Comparison of ENCODE assay signal across 24 cellular contexts in the genomic region with DNA sequence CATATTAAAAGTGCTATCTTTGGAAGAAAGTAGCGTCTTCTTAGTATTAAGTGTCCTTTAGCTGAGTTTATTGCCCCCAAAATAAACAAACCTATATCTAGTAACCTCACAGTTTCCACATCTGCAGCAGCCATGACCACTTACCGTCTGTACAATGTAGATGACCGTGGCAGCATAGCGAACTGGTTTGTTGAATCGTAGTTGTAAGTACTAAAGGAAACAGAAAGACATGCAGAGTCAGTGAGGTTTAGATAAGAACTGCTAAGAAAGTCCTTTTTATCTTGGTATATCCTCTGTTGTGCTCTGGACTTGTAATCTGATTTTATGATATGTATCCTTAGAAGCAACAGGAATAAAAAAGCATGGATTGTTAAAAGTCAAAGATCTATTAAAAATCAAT. TPM values are rescaled to one million over a fixed set of nuclear protein-coding genes. Genes with fewer than 3 reads are reported as not detected.
"Had no signal": no experiment of that assay in that cellular context is flagged by ENCODE, and none has a peak within 500 bp of the region (broad histone marks: within the 10 kb centered on the region; RNA-seq: fewer than 3 reads in every experiment).

No MANE protein-coding gene starts in this region.

- H3K4me2 ChIP-seq: PC-9 had no signal

- H3K27ac ChIP-seq: PC-9, VCaP had no signal

- H3K4me3 ChIP-seq: PC-9 had no signal

- DNase-seq: activated CD4-positive, alpha-beta T cell treated with anti-CD3 and anti-CD28 coated beads for 36 hours; activated CD4-positive, alpha-beta T cell treated with anti-CD3 and anti-CD28 coated beads, Interleukin-2, amount 50 U/mL, for 1 hour; activated CD4-positive, CD25-positive, alpha-beta regulatory T cell; activated CD8-positive, alpha-beta memory T cell treated with anti-CD3 and anti-CD28 coated beads, Interleukin-2, amount 50 U/mL, for 4 hours; activated CD8-positive, alpha-beta T cell treated with anti-CD3 and anti-CD28 coated beads for 36 hours; activated gamma-delta T cell treated with Interleukin-2 at 50 U/mL for 16 hours; activated naive CD4-positive, alpha-beta T cell treated with anti-CD3 and anti-CD28 coated beads, Interleukin-2, amount 10 ng/mL, durations not matched to agents 7 days and 5 days; activated naive CD8-positive, alpha-beta T cell treated with anti-CD3 and anti-CD28 coated beads for 36 hours; activated T-cell treated with anti-CD3 and anti-CD28 coated beads, Interleukin-2, amount 50 U/mL, for 72 hours; anterior cingulate cortex; cerebellar nuclear complex; KG1; MV-4-11; NCI-H1092 treated with DMSO at 0.1 percent for 48 hours; NCI-H1417 treated with DMSO at 0.1 percent for 48 hours; NCI-H1694; NCI-H2029 treated with DMSO at 0.1 percent for 48 hours; NCI-H345; NCI-H510A treated with DMSO at 0.1 percent for 48 hours; NCI-H69; PC-9; SHP77 treated with DMSO at 0.1 percent for 48 hours had no signal

- H2AFZ ChIP-seq: PC-9 had no signal

RNA-seq across cellular contexts. Expression of a gene that starts 9.4 kb away (rescaled TPM):
- polyA plus RNA-seq: adipose tissue had no signal
